1 cellular context compared by ENCODE assay signal in genomic region chr1:50968021-50968883, GRCh38.
TF ChIP-seq lines count a peak whose summit lies in the region.

No MANE protein-coding gene starts in this region.

TF ChIP-seq in K562, 482 proteins besides CTCF, POLR2A, EP300 and RAD21 (continued from another document and continues in another):
- TF ChIP-seq, protein P1, sequence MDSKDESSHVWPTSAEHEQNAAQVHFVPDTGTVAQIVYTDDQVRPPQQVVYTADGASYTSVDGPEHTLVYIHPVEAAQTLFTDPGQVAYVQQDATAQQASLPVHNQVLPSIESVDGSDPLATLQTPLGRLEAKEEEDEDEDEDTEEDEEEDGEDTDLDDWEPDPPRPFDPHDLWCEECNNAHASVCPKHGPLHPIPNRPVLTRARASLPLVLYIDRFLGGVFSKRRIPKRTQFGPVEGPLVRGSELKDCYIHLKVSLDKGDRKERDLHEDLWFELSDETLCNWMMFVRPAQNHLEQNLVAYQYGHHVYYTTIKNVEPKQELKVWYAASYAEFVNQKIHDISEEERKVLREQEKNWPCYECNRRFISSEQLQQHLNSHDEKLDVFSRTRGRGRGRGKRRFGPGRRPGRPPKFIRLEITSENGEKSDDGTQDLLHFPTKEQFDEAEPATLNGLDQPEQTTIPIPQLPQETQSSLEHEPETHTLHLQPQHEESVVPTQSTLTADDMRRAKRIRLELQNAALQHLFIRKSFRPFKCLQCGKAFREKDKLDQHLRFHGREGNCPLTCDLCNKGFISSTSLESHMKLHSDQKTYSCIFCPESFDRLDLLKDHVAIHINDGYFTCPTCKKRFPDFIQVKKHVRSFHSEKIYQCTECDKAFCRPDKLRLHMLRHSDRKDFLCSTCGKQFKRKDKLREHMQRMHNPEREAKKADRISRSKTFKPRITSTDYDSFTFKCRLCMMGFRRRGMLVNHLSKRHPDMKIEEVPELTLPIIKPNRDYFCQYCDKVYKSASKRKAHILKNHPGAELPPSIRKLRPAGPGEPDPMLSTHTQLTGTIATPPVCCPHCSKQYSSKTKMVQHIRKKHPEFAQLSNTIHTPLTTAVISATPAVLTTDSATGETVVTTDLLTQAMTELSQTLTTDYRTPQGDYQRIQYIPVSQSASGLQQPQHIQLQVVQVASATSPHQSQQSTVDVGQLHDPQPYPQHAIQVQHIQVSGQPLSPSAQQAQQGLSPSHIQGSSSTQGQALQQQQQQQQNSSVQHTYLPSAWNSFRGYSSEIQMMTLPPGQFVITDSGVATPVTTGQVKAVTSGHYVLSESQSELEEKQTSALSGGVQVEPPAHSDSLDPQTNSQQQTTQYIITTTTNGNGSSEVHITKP (IDR thresholded peaks at IDR 0.05; ENCODE audit: partially characterized antibody) = peak; percentile 96
- TF ChIP-seq KDM5B (IDR thresholded peaks at IDR 0.05; ENCODE audit: insufficient replicate concordance, low read depth, low read length) (peak; percentile 73), HNRNPK (IDR thresholded peaks at IDR 0.05; ENCODE audit: low read depth, low read length, poor library complexity, severe bottlenecking) (no peak), RBM14 (IDR thresholded peaks at IDR 0.05; ENCODE audit: borderline replicate concordance, insufficient read depth, low read depth, low read length) (no peak), ZNF830 (CRISPR knock-in tag; IDR thresholded peaks at IDR 0.05) (peak; percentile 88), ZBED1 (IDR thresholded peaks at IDR 0.05) (peak; percentile 45; the same call in 1 of the 2 replicates), CHD1 (IDR thresholded peaks at IDR 0.05; ENCODE audit: low read length) (peak; percentile 97), ATF1 (CRISPR knock-in tag; IDR thresholded peaks at IDR 0.05) (no peak), ATF1 (tag; IDR thresholded peaks at IDR 0.05) (peak; percentile 80), THRB (CRISPR knock-in tag; conservative IDR thresholded peaks at IDR 0.05) (no peak), CSDE1 (IDR thresholded peaks at IDR 0.05) (peak in 1 of 2 experiments; percentile 9; a peak in 1 of 4 replicates), E2F4 (CRISPR knock-in tag; IDR thresholded peaks at IDR 0.05; ENCODE audit: low read depth) (no peak), C11orf30 (IDR thresholded peaks at IDR 0.05; ENCODE audit: low read depth) (peak; percentile 81), RBM15 (IDR thresholded peaks at IDR 0.05; ENCODE audit: insufficient read depth, low read length) (no peak), ZNF644 (tag; IDR thresholded peaks at IDR 0.05; ENCODE audit: low read depth) (no peak; the same call in 1 of the 2 replicates), SUPT5H (IDR thresholded peaks at IDR 0.05) (peak; percentile 88), ESRRA (IDR thresholded peaks at IDR 0.05; ENCODE audit: borderline replicate concordance, low read depth) (peak; percentile 41; the same call in 1 of the 2 replicates), SP1 (CRISPR knock-in tag; IDR thresholded peaks at IDR 0.05) (peak; percentile 69), CBX2 (IDR thresholded peaks at IDR 0.05; ENCODE audit: insufficient read depth, low read length, poor library complexity, severe bottlenecking) (no peak), ATF7 (IDR thresholded peaks at IDR 0.05) (peak; percentile 90), EGR1 (conservative IDR thresholded peaks at IDR 0.05) (peak; percentile 61), HNRNPUL1 (IDR thresholded peaks at IDR 0.05; ENCODE audit: low read length) (no peak), NONO (IDR thresholded peaks at IDR 0.05; ENCODE audit: low read depth in 2 of 2, low read length in 1 of 2) (peak in 1 of 2 experiments; percentile 77; a peak in 1 of 4 replicates), TAF9B (IDR thresholded peaks at IDR 0.05; ENCODE audit: partially characterized antibody) (peak; percentile 73), SMARCC2 (IDR thresholded peaks at IDR 0.05; ENCODE audit: low read depth) (no peak), STAT5A (IDR thresholded peaks at IDR 0.05; ENCODE audit: borderline replicate concordance, low read length) (no peak; the same call in 1 of the 2 replicates), ARID1B (IDR thresholded peaks at IDR 0.05) (no peak), ZNF280A (IDR thresholded peaks at IDR 0.05; ENCODE audit: low read depth, partially characterized antibody) (no peak), ERF (CRISPR knock-in tag; IDR thresholded peaks at IDR 0.05) (0 out of 2 replicates have a peak, but pooled peaks have one; percentile 59), NFATC3 (IDR thresholded peaks at IDR 0.05) (peak; percentile 99), BRD9 (IDR thresholded peaks at IDR 0.05; ENCODE audit: low read depth, partially characterized antibody) (peak; percentile 76), MCM3 (IDR thresholded peaks at IDR 0.05) (no peak), ZNF717 (CRISPR knock-in tag; IDR thresholded peaks at IDR 0.05) (no peak), SMAD2 (IDR thresholded peaks at IDR 0.05; ENCODE audit: low read depth, low read length) (no peak), SMAD3 (CRISPR knock-in tag; conservative IDR thresholded peaks at IDR 0.05) (0 out of 2 replicates have a peak, but pooled peaks have one; percentile 5), NKRF (IDR thresholded peaks at IDR 0.05; ENCODE audit: borderline replicate concordance) (no peak; the same call in 1 of the 2 replicates), BRCA1 (IDR thresholded peaks at IDR 0.05) (no peak), BRCA1 (CRISPR knock-in tag; IDR thresholded peaks at IDR 0.05) (no peak), ZNF583 (CRISPR knock-in tag; IDR thresholded peaks at IDR 0.05) (peak; percentile 62), HDAC3 (IDR thresholded peaks at IDR 0.05; ENCODE audit: borderline replicate concordance, partially characterized antibody) (no peak), HMG20B (CRISPR knock-in tag; IDR thresholded peaks at IDR 0.05) (no peak), ATF2 (CRISPR knock-in tag; IDR thresholded peaks at IDR 0.05) (no peak), MYBL2 (IDR thresholded peaks at IDR 0.05; ENCODE audit: low read depth) (peak; percentile 96), MYBL2 (CRISPR knock-in tag; IDR thresholded peaks at IDR 0.05; ENCODE audit: borderline replicate concordance) (no peak), SIN3B (IDR thresholded peaks at IDR 0.05; ENCODE audit: low read depth) (0 out of 2 replicates have a peak, but pooled peaks have one; percentile 26), FOXJ2 (tag; IDR thresholded peaks at IDR 0.05) (no peak), NR2C1 (IDR thresholded peaks at IDR 0.05) (no peak), NR2C1 (tag; IDR thresholded peaks at IDR 0.05) (no peak), LARP7 (IDR thresholded peaks at IDR 0.05) (no peak), NR4A1 (CRISPR knock-in tag; IDR thresholded peaks at IDR 0.05) (no peak), NR4A1 (tag; IDR thresholded peaks at IDR 0.05) (peak; percentile 70; the same call in 1 of the 2 replicates), HMG20A (CRISPR knock-in tag; conservative IDR thresholded peaks at IDR 0.05) (no peak), STAT5B (CRISPR knock-in tag; IDR thresholded peaks at IDR 0.05) (no peak), TEAD4 (IDR thresholded peaks at IDR 0.05; ENCODE audit: low read length) (peak; percentile 26), TEAD4 (CRISPR knock-in tag; IDR thresholded peaks at IDR 0.05; ENCODE audit: borderline replicate concordance) (no peak), YY1 (IDR thresholded peaks at IDR 0.05; ENCODE audit: borderline replicate concordance in 1 of 3, control insufficient read depth in 1 of 3, extremely low read depth in 1 of 3, insufficient read depth in 3 of 3, insufficient read length in 1 of 3, insufficient replicate concordance in 2 of 3, low read depth in 1 of 3, low read length in 2 of 3) (peak in 2 of 3 experiments; percentile 64 to 72), SIX5 (IDR thresholded peaks at IDR 0.05; ENCODE audit: borderline replicate concordance in 1 of 2, insufficient read depth in 1 of 2, low read depth in 1 of 2, low read length in 2 of 2) (no peak), PHB2 (IDR thresholded peaks at IDR 0.05; ENCODE audit: low read depth) (no peak), CBFB (CRISPR knock-in tag; IDR thresholded peaks at IDR 0.05) (peak; percentile 87), POLR3G (IDR thresholded peaks at IDR 0.05; ENCODE audit: extremely low read depth, insufficient read length, insufficient replicate concordance) (no peak), TAF7 (tag; IDR thresholded peaks at IDR 0.05) (no peak; the same call in 1 of the 2 replicates), RFX7 (CRISPR knock-in tag; IDR thresholded peaks at IDR 0.05) (no peak), EWSR1 (IDR thresholded peaks at IDR 0.05; ENCODE audit: borderline replicate concordance, low read depth, partially characterized antibody) (no peak), MECOM (CRISPR knock-in tag; IDR thresholded peaks at IDR 0.05) (no peak), ZBTB1 (CRISPR knock-in tag; IDR thresholded peaks at IDR 0.05; ENCODE audit: borderline replicate concordance, low read depth) (peak; percentile 95), HNRNPH1 (optimal IDR thresholded peaks at IDR 0.05; ENCODE audit: low read depth, low read length) (no peak)
- TF ChIP-seq, protein P2, sequence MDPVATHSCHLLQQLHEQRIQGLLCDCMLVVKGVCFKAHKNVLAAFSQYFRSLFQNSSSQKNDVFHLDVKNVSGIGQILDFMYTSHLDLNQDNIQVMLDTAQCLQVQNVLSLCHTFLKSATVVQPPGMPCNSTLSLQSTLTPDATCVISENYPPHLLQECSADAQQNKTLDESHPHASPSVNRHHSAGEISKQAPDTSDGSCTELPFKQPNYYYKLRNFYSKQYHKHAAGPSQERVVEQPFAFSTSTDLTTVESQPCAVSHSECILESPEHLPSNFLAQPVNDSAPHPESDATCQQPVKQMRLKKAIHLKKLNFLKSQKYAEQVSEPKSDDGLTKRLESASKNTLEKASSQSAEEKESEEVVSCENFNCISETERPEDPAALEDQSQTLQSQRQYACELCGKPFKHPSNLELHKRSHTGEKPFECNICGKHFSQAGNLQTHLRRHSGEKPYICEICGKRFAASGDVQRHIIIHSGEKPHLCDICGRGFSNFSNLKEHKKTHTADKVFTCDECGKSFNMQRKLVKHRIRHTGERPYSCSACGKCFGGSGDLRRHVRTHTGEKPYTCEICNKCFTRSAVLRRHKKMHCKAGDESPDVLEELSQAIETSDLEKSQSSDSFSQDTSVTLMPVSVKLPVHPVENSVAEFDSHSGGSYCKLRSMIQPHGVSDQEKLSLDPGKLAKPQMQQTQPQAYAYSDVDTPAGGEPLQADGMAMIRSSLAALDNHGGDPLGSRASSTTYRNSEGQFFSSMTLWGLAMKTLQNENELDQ (CRISPR knock-in tag; IDR thresholded peaks at IDR 0.05; ENCODE audit: borderline replicate concordance) = no peak
- TF ChIP-seq, protein P3, sequence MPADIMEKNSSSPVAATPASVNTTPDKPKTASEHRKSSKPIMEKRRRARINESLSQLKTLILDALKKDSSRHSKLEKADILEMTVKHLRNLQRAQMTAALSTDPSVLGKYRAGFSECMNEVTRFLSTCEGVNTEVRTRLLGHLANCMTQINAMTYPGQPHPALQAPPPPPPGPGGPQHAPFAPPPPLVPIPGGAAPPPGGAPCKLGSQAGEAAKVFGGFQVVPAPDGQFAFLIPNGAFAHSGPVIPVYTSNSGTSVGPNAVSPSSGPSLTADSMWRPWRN (IDR thresholded peaks at IDR 0.05; ENCODE audit: low read depth) = no peak
